Comparison of ENCODE assay signal across 12 cellular contexts in genomic region chr15:75131269-75131643, GRCh38.
DNase-seq lines count a peak whose midpoint lies in the region; ATAC-seq and TF ChIP-seq lines count a peak whose summit lies in the region.
"Had no signal": no experiment of that assay in that cellular context is flagged by ENCODE, and none has a peak within 500 bp of the region (broad histone marks: within the 10 kb centered on the region; RNA-seq: fewer than 3 reads in every experiment).

No MANE protein-coding gene starts in this region.

- peaks cover 12% of the 10 kb centered on the region for H3K4me1 ChIP-seq in CD4-positive, alpha-beta memory T cell (ENCODE audit: insufficient read depth, low read length)
- H3K4me1 ChIP-seq in sigmoid colon: no peaks in the 10 kb centered on the region
- H3K4me1 ChIP-seq: esophagus muscularis mucosa had no signal

- no peaks in the 10 kb centered on the region for H3K27me3 ChIP-seq in CD4-positive, alpha-beta memory T cell (ENCODE audit: insufficient read depth, low read length)
- H3K27me3 ChIP-seq in sigmoid colon: no peaks in the 10 kb centered on the region
- H3K27me3 ChIP-seq: esophagus muscularis mucosa had no signal

- H3K4me3 Mint-ChIP-seq in CD4-positive, alpha-beta memory T cell: peak overlapping the region; percentile 62 to 87 (median 81)
- H3K4me3 Mint-ChIP-seq in activated T-helper 17 cell treated with anti-CD3 and anti-CD28 coated beads, Interleukin-2, amount 50 U/mL, for 72 hours: peak overlapping the region; percentile 30
- H3K4me3 Mint-ChIP-seq: brain had no signal

- WGBS in sigmoid colon, 2 donors: 70 to 88% methylated on average over 1 of the region's 1 CpG

- no peak overlapping the region for H3K27ac ChIP-seq in CD4-positive, alpha-beta memory T cell (ENCODE audit: low read depth, low read length)
- H3K27ac ChIP-seq in sigmoid colon: no peak overlapping the region
- H3K27ac ChIP-seq: esophagus muscularis mucosa, SK-N-MC had no signal

- POLR2A ChIA-PET in CD4-positive, alpha-beta memory T cell (lab: Charles Lee; ENCODE audit: partially characterized antibody): interaction anchor here (1.0 kb wide), 1 partner anchor 32 kb away, joined by 4 read pairs; no protein-coding TSS in a partner anchor

- intact Hi-C loops in CD4-positive, alpha-beta memory T cell (cut with micrococcal nuclease): no loop called here
- intact Hi-C loops in sigmoid colon (cut with DNase I): no loop called here

- no peak for TF ChIP-seq EP300 in sigmoid colon (IDR thresholded peaks at IDR 0.05)

- H3K9me3 ChIP-seq in CD4-positive, alpha-beta memory T cell (ENCODE audit: control insufficient read depth in 1 of 2, low read length in 2 of 2): no peaks in the 10 kb centered on the region
- H3K9me3 ChIP-seq in sigmoid colon: no peaks in the 10 kb centered on the region
- H3K9me3 ChIP-seq: esophagus muscularis mucosa had no signal

- H3K36me3 Mint-ChIP-seq in CD4-positive, alpha-beta memory T cell: no peaks in the 10 kb centered on the region
- no peaks in the 10 kb centered on the region for H3K36me3 Mint-ChIP-seq in activated T-helper 17 cell treated with anti-CD3 and anti-CD28 coated beads, Interleukin-2, amount 50 U/mL, for 72 hours (ENCODE audit: low read depth)

- peak overlapping the region in 5 of 7 donors; percentile 41 to 88 (median 45) for H3K27ac Mint-ChIP-seq in CD4-positive, alpha-beta memory T cell
- H3K27ac Mint-ChIP-seq in activated T-helper 17 cell treated with anti-CD3 and anti-CD28 coated beads, Interleukin-2, amount 50 U/mL, for 72 hours: no peak overlapping the region
- H3K27ac Mint-ChIP-seq: brain had no signal

- DNase-seq in CD4-positive, alpha-beta memory T cell: no peak
- DNase-seq in medulla oblongata (ENCODE audit: extremely low spot score) (peak; percentile 69), sigmoid colon (no peak), NCI-H2227 (lab: John Stamatoyannopoulos, UW; ENCODE audit: unreplicated experiment) (no peak)
- DNase-seq: NCI-H446 treated with DMSO at 0.1 percent for 48 hours had no signal

- ATAC-seq in HG03108 (IDR thresholded peaks at IDR 0.05; ENCODE audit: unreplicated experiment) (peak; percentile 8), GM18868 (IDR thresholded peaks at IDR 0.05; ENCODE audit: unreplicated experiment) (no peak), HG03520 (IDR thresholded peaks at IDR 0.05; ENCODE audit: unreplicated experiment) (no peak)
- ATAC-seq in activated T-helper 17 cell treated with anti-CD3 and anti-CD28 coated beads, Interleukin-2, amount 50 U/mL, for 72 hours (replicated peaks): no peak

- no peaks in the 10 kb centered on the region for H3K36me3 ChIP-seq in CD4-positive, alpha-beta memory T cell (ENCODE audit: insufficient read depth, low read length)
- no peaks in the 10 kb centered on the region for H3K36me3 ChIP-seq in sigmoid colon
- H3K36me3 ChIP-seq: esophagus muscularis mucosa had no signal

- CTCF ChIA-PET in CD4-positive, alpha-beta memory T cell (lab: Charles Lee; ENCODE audit: partially characterized antibody): no interaction called here

- H3K9me3 Mint-ChIP-seq in CD4-positive, alpha-beta memory T cell: no peaks in the 10 kb centered on the region
- no peaks in the 10 kb centered on the region for H3K9me3 Mint-ChIP-seq in activated T-helper 17 cell treated with anti-CD3 and anti-CD28 coated beads, Interleukin-2, amount 50 U/mL, for 72 hours

- no peak for TF ChIP-seq CTCF in sigmoid colon (IDR thresholded peaks at IDR 0.05)

- H3K4me3 ChIP-seq in CD4-positive, alpha-beta memory T cell (ENCODE audit: low read length in 2 of 2): no peak overlapping the region
- H3K4me3 ChIP-seq in sigmoid colon: no peak overlapping the region
- H3K4me3 ChIP-seq: esophagus muscularis mucosa, SK-N-MC had no signal

- H3K4me1 Mint-ChIP-seq in CD4-positive, alpha-beta memory T cell: peaks cover 9 to 20% (median 16%) of the 10 kb centered on the region in 4 donors
- no peaks in the 10 kb centered on the region for H3K4me1 Mint-ChIP-seq in activated T-helper 17 cell treated with anti-CD3 and anti-CD28 coated beads, Interleukin-2, amount 50 U/mL, for 72 hours
- H3K4me1 Mint-ChIP-seq: brain had no signal

- no peaks in the 10 kb centered on the region for H3K27me3 Mint-ChIP-seq in CD4-positive, alpha-beta memory T cell
- peaks cover 12% of the 10 kb centered on the region for H3K27me3 Mint-ChIP-seq in activated T-helper 17 cell treated with anti-CD3 and anti-CD28 coated beads, Interleukin-2, amount 50 U/mL, for 72 hours
- H3K27me3 Mint-ChIP-seq: brain had no signal

- TF ChIP-seq POLR2A in sigmoid colon (IDR thresholded peaks at IDR 0.05): no peak
